Comparison of ENCODE assay signal across 3 cellular contexts in genomic region chr2:241548451-241548835, GRCh38.
TF ChIP-seq lines count a peak whose summit lies in the region.

No MANE protein-coding gene starts in this region.

TF ChIP-seq in HCT116, 20 proteins besides CTCF, POLR2A, EP300 and RAD21:
- TF ChIP-seq TCF7L2 (IDR thresholded peaks at IDR 0.05; ENCODE audit: borderline replicate concordance, extremely low read depth, insufficient read depth, insufficient read length) (no peak), CEBPB (IDR thresholded peaks at IDR 0.05; ENCODE audit: low read depth) (no peak), YY1 (IDR thresholded peaks at IDR 0.05; ENCODE audit: extremely low read depth, insufficient replicate concordance, low read depth, low read length) (no peak), SIN3A (IDR thresholded peaks at IDR 0.05; ENCODE audit: low read depth) (no peak), POLR2AphosphoS5 (IDR thresholded peaks at IDR 0.05; ENCODE audit: low read depth, low read length) (no peak), JUND (IDR thresholded peaks at IDR 0.05) (no peak), REST (IDR thresholded peaks at IDR 0.05; ENCODE audit: low read depth) (no peak), CBX3 (IDR thresholded peaks at IDR 0.05; ENCODE audit: low read depth) (no peak), MAX (IDR thresholded peaks at IDR 0.05) (no peak), ZFX (IDR thresholded peaks at IDR 0.05) (no peak), ELF1 (IDR thresholded peaks at IDR 0.05; ENCODE audit: borderline replicate concordance, low read depth) (no peak), ZNF274 (IDR thresholded peaks at IDR 0.05; ENCODE audit: low read depth, low read length) (no peak), EZH2phosphoT487 (IDR thresholded peaks at IDR 0.05; ENCODE audit: borderline replicate concordance) (no peak), SRF (IDR thresholded peaks at IDR 0.05; ENCODE audit: low read depth) (no peak), ZBTB33 (IDR thresholded peaks at IDR 0.05; ENCODE audit: extremely low read depth, insufficient replicate concordance, low read length) (no peak), EGR1 (IDR thresholded peaks at IDR 0.05; ENCODE audit: low read depth) (no peak), EZH2 (IDR thresholded peaks at IDR 0.05) (no peak)

TF ChIP-seq in IMR-90, 13 proteins besides CTCF, POLR2A, EP300 and RAD21:
- TF ChIP-seq CHD1 (IDR thresholded peaks at IDR 0.05; ENCODE audit: low read depth, low read length) (no peak), BHLHE40 (IDR thresholded peaks at IDR 0.05; ENCODE audit: low read depth, low read length) (no peak)

TF ChIP-seq in H1, 55 proteins besides CTCF, POLR2A, EP300 and RAD21:
- TF ChIP-seq MAX (IDR thresholded peaks at IDR 0.05) (no peak), CHD1 (IDR thresholded peaks at IDR 0.05; ENCODE audit: low read depth, low read length) (no peak), NANOG (IDR thresholded peaks at IDR 0.05; ENCODE audit: insufficient read depth, low read depth, low read length, poor library complexity, severe bottlenecking) (no peak), CEBPB (IDR thresholded peaks at IDR 0.05; ENCODE audit: low read depth, low read length) (no peak), ATF2 (IDR thresholded peaks at IDR 0.05; ENCODE audit: low read length) (no peak), YY1 (IDR thresholded peaks at IDR 0.05; ENCODE audit: low read depth, low read length) (no peak)
